ENCODE assay signal across 1 cellular context in genomic region chr7:53035499-53036412, GRCh38.
TF ChIP-seq lines count a peak whose summit lies in the region.

TSS of gene POM121L12 (plus strand) at chr7:53035633. CDS start at chr7:53035672, 39 bp downstream.

TF ChIP-seq in HepG2, 621 proteins besides CTCF, POLR2A, EP300 and RAD21 (continued from another document):
- TF ChIP-seq CREB3 (CRISPR knock-in tag; IDR thresholded peaks at IDR 0.05), result no peak
- TF ChIP-seq GTF2F1 (IDR thresholded peaks at IDR 0.05; ENCODE audit: low read length), result no peak
- TF ChIP-seq SMARCC2 (IDR thresholded peaks at IDR 0.05), result no peak
- TF ChIP-seq KLF16 (CRISPR knock-in tag; IDR thresholded peaks at IDR 0.05), result no peak
- no peak for TF ChIP-seq MTA1 (CRISPR knock-in tag; IDR thresholded peaks at IDR 0.05; ENCODE audit: borderline replicate concordance)
- TF ChIP-seq ZNF12 (CRISPR knock-in tag; IDR thresholded peaks at IDR 0.05), result no peak
- no peak for TF ChIP-seq CEBPG (CRISPR knock-in tag; IDR thresholded peaks at IDR 0.05)
- TF ChIP-seq GLMP (CRISPR knock-in tag; IDR thresholded peaks at IDR 0.05; ENCODE audit: borderline replicate concordance), result no peak
- TF ChIP-seq STAG1 (CRISPR knock-in tag; IDR thresholded peaks at IDR 0.05), result no peak
